In the genomic region with DNA sequence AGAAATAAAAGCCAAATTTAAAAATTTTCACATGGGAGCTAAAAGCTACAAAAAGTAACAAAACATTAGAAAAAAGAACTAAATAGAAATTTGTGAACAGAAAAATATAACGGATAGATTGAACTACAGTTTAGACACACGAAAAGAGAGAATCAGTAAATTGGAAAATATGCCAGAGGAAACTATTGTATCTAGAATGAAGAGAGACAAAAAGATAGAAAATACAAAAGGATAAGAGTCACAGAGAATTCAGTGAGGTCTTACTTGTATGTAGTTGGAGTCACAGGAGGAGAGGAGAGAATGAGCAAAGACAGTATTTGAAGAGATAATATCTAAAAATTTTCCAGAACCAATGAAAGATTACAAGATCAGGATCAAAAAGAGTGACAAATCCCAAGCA, we compare ENCODE assay signal across 3 cellular contexts.
A peak's percentile ranks its signal among the peaks of the same experiment; 100 is the strongest.
TF ChIP-seq lines count a peak whose summit lies in the region.

No MANE protein-coding gene starts in this region.

TF ChIP-seq in HepG2, 621 proteins besides CTCF, POLR2A, EP300 and RAD21:
- TF ChIP-seq, protein P1, sequence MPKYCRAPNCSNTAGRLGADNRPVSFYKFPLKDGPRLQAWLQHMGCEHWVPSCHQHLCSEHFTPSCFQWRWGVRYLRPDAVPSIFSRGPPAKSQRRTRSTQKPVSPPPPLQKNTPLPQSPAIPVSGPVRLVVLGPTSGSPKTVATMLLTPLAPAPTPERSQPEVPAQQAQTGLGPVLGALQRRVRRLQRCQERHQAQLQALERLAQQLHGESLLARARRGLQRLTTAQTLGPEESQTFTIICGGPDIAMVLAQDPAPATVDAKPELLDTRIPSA (CRISPR knock-in tag; IDR thresholded peaks at IDR 0.05; ENCODE audit: borderline replicate concordance) = no peak
- TF ChIP-seq CHD4 (IDR thresholded peaks at IDR 0.05; ENCODE audit: borderline replicate concordance, low read length) = 0 out of 2 replicates have a peak, but pooled peaks have one; percentile 36
TF ChIP-seq in HepG2: peak in this region for 1.

TF ChIP-seq in K562, 482 proteins besides CTCF, POLR2A, EP300 and RAD21 (continues in another document):
- TF ChIP-seq DLX4 (CRISPR knock-in tag; IDR thresholded peaks at IDR 0.05) (no peak), RBM25 (IDR thresholded peaks at IDR 0.05; ENCODE audit: low read depth, low read length, severe bottlenecking) (peak; percentile 51), RBM34 (IDR thresholded peaks at IDR 0.05; ENCODE audit: borderline replicate concordance, insufficient read depth, low read length) (no peak), FOXM1 (IDR thresholded peaks at IDR 0.05; ENCODE audit: low read depth) (no peak), FOXM1 (CRISPR knock-in tag; IDR thresholded peaks at IDR 0.05; ENCODE audit: low read depth) (no peak), NCOA4 (IDR thresholded peaks at IDR 0.05; ENCODE audit: partially characterized antibody) (no peak), PHF21A (IDR thresholded peaks at IDR 0.05; ENCODE audit: borderline replicate concordance, low read depth) (no peak), CLOCK (CRISPR knock-in tag; IDR thresholded peaks at IDR 0.05; ENCODE audit: borderline replicate concordance) (no peak), THRB (CRISPR knock-in tag; conservative IDR thresholded peaks at IDR 0.05) (no peak)
- TF ChIP-seq, protein P2, sequence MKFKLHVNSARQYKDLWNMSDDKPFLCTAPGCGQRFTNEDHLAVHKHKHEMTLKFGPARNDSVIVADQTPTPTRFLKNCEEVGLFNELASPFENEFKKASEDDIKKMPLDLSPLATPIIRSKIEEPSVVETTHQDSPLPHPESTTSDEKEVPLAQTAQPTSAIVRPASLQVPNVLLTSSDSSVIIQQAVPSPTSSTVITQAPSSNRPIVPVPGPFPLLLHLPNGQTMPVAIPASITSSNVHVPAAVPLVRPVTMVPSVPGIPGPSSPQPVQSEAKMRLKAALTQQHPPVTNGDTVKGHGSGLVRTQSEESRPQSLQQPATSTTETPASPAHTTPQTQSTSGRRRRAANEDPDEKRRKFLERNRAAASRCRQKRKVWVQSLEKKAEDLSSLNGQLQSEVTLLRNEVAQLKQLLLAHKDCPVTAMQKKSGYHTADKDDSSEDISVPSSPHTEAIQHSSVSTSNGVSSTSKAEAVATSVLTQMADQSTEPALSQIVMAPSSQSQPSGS (CRISPR knock-in tag; IDR thresholded peaks at IDR 0.05) = no peak
- TF ChIP-seq, protein P3, sequence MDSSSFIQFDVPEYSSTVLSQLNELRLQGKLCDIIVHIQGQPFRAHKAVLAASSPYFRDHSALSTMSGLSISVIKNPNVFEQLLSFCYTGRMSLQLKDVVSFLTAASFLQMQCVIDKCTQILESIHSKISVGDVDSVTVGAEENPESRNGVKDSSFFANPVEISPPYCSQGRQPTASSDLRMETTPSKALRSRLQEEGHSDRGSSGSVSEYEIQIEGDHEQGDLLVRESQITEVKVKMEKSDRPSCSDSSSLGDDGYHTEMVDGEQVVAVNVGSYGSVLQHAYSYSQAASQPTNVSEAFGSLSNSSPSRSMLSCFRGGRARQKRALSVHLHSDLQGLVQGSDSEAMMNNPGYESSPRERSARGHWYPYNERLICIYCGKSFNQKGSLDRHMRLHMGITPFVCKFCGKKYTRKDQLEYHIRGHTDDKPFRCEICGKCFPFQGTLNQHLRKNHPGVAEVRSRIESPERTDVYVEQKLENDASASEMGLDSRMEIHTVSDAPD (CRISPR knock-in tag; IDR thresholded peaks at IDR 0.05) = no peak
- TF ChIP-seq, protein P4, sequence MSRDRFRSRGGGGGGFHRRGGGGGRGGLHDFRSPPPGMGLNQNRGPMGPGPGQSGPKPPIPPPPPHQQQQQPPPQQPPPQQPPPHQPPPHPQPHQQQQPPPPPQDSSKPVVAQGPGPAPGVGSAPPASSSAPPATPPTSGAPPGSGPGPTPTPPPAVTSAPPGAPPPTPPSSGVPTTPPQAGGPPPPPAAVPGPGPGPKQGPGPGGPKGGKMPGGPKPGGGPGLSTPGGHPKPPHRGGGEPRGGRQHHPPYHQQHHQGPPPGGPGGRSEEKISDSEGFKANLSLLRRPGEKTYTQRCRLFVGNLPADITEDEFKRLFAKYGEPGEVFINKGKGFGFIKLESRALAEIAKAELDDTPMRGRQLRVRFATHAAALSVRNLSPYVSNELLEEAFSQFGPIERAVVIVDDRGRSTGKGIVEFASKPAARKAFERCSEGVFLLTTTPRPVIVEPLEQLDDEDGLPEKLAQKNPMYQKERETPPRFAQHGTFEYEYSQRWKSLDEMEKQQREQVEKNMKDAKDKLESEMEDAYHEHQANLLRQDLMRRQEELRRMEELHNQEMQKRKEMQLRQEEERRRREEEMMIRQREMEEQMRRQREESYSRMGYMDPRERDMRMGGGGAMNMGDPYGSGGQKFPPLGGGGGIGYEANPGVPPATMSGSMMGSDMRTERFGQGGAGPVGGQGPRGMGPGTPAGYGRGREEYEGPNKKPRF (IDR thresholded peaks at IDR 0.05; ENCODE audit: low read depth, low read length) = no peak

TF ChIP-seq in GM23338, 12 proteins besides CTCF, POLR2A, EP300 and RAD21:
- TF ChIP-seq STAT1 (IDR thresholded peaks at IDR 0.05; ENCODE audit: unreplicated experiment) (no peak), ZNF331 (CRISPR knock-in tag; IDR thresholded peaks at IDR 0.05; ENCODE audit: low read depth) (no peak), EZH2phosphoT487 (IDR thresholded peaks at IDR 0.05; ENCODE audit: unreplicated experiment) (no peak), EZH2 (IDR thresholded peaks at IDR 0.05; ENCODE audit: low read depth, unreplicated experiment) (no peak), JUNB (IDR thresholded peaks at IDR 0.05; ENCODE audit: unreplicated experiment) (no peak), POLR2AphosphoS5 (IDR thresholded peaks at IDR 0.05; ENCODE audit: low read depth) (no peak), NANOG (IDR thresholded peaks at IDR 0.05; ENCODE audit: borderline replicate concordance) (no peak), REST (IDR thresholded peaks at IDR 0.05; ENCODE audit: unreplicated experiment) (no peak), ZNF114 (CRISPR knock-in tag; IDR thresholded peaks at IDR 0.05) (no peak), CREB1 (CRISPR knock-in tag; IDR thresholded peaks at IDR 0.05; ENCODE audit: low read depth) (no peak)
- TF ChIP-seq, protein P5, sequence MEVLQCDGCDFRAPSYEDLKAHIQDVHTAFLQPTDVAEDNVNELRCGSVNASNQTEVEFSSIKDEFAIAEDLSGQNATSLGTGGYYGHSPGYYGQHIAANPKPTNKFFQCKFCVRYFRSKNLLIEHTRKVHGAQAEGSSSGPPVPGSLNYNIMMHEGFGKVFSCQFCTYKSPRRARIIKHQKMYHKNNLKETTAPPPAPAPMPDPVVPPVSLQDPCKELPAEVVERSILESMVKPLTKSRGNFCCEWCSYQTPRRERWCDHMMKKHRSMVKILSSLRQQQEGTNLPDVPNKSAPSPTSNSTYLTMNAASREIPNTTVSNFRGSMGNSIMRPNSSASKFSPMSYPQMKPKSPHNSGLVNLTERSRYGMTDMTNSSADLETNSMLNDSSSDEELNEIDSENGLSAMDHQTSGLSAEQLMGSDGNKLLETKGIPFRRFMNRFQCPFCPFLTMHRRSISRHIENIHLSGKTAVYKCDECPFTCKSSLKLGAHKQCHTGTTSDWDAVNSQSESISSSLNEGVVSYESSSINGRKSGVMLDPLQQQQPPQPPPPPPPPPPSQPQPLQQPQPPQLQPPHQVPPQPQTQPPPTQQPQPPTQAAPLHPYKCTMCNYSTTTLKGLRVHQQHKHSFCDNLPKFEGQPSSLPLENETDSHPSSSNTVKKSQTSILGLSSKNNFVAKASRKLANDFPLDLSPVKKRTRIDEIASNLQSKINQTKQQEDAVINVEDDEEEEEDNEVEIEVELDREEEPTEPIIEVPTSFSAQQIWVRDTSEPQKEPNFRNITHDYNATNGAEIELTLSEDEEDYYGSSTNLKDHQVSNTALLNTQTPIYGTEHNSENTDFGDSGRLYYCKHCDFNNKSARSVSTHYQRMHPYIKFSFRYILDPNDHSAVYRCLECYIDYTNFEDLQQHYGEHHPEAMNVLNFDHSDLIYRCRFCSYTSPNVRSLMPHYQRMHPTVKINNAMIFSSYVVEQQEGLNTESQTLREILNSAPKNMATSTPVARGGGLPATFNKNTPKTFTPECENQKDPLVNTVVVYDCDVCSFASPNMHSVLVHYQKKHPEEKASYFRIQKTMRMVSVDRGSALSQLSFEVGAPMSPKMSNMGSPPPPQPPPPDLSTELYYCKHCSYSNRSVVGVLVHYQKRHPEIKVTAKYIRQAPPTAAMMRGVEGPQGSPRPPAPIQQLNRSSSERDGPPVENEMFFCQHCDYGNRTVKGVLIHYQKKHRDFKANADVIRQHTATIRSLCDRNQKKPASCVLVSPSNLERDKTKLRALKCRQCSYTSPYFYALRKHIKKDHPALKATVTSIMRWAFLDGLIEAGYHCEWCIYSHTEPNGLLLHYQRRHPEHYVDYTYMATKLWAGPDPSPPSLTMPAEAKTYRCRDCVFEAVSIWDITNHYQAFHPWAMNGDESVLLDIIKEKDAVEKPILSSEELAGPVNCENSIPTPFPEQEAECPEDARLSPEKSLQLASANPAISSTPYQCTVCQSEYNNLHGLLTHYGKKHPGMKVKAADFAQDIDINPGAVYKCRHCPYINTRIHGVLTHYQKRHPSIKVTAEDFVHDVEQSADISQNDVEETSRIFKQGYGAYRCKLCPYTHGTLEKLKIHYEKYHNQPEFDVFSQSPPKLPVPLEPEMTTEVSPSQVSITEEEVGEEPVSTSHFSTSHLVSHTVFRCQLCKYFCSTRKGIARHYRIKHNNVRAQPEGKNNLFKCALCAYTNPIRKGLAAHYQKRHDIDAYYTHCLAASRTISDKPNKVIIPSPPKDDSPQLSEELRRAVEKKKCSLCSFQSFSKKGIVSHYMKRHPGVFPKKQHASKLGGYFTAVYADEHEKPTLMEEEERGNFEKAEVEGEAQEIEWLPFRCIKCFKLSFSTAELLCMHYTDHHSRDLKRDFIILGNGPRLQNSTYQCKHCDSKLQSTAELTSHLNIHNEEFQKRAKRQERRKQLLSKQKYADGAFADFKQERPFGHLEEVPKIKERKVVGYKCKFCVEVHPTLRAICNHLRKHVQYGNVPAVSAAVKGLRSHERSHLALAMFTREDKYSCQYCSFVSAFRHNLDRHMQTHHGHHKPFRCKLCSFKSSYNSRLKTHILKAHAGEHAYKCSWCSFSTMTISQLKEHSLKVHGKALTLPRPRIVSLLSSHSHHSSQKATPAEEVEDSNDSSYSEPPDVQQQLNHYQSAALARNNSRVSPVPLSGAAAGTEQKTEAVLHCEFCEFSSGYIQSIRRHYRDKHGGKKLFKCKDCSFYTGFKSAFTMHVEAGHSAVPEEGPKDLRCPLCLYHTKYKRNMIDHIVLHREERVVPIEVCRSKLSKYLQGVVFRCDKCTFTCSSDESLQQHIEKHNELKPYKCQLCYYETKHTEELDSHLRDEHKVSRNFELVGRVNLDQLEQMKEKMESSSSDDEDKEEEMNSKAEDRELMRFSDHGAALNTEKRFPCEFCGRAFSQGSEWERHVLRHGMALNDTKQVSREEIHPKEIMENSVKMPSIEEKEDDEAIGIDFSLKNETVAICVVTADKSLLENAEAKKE (CRISPR knock-in tag; IDR thresholded peaks at IDR 0.05) = no peak
- TF ChIP-seq, protein P6, sequence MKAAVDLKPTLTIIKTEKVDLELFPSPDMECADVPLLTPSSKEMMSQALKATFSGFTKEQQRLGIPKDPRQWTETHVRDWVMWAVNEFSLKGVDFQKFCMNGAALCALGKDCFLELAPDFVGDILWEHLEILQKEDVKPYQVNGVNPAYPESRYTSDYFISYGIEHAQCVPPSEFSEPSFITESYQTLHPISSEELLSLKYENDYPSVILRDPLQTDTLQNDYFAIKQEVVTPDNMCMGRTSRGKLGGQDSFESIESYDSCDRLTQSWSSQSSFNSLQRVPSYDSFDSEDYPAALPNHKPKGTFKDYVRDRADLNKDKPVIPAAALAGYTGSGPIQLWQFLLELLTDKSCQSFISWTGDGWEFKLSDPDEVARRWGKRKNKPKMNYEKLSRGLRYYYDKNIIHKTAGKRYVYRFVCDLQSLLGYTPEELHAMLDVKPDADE (IDR thresholded peaks at IDR 0.05) = no peak
